ENCODE assay signal across 23 cellular contexts in the genomic region with DNA sequence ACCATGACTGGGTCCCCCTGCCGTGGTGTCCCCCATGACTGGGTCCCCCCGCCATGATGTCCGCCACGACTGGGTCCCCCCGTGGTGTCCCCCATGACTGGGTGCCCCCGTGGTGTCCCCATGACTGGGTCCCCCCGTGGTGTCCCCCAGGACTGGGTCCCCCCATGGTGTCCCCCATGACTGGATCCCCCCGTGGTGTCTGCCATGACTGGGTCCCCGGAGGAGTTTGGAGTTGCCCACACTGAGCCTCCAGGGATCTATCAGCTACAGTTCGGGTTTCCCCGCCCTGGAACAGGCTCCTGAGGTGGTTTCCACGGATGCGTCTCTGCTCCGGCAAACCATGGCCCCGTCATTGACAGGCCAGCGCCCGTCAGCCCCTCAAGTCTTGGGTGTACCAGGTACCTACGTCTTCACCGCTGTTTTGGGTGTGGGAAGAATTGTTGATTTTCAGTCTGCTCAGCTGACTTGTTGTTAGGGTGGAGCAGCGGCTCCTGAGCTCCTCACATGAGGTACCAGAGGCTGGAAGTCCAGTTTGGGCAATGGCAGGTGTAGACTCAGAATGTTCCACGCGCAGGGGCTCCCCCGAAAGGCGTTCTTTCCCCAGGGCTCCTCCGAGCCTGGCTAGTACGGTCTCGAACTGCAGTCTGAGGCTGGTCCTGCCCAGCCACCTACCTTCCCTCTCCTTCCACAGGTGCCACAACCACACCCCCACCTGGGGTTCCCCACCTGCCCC. TPM values are rescaled to one million over a fixed set of nuclear protein-coding genes. Genes with fewer than 3 reads are reported as not detected.
"Had no signal": no experiment of that assay in that cellular context is flagged by ENCODE, and none has a peak within 500 bp of the region (broad histone marks: within the 10 kb centered on the region; RNA-seq: fewer than 3 reads in every experiment).

No MANE protein-coding gene starts in this region.

- H3K9me3 Mint-ChIP-seq: activated B cell treated with CpG ODN at 0.5 μM for 24 hours; activated naive CD8-positive, alpha-beta T cell treated with anti-CD3 and anti-CD28 coated beads, Interleukin-2, amount 50 U/mL, for 24 hours; T-helper 1 cell treated with Interleukin-12 subunit alpha and Interleukin-12 subunit beta and Interleukin-4 antibody, amounts not matched to agents 30 μg/mL and 1 μg/mL, for 36 hours had no signal

- ATAC-seq: activated CD4-positive, alpha-beta T cell treated with anti-CD3 and anti-CD28 coated beads for 36 hours; activated naive CD8-positive, alpha-beta T cell treated with anti-CD3 and anti-CD28 coated beads, Interleukin-2, amount 50 U/mL, for 24 hours; body of pancreas; psoas muscle had no signal

- H3K27ac Mint-ChIP-seq: activated B cell treated with CpG ODN at 0.5 μM for 24 hours; activated CD4-positive, alpha-beta T cell treated with anti-CD3 and anti-CD28 coated beads for 36 hours; activated naive CD8-positive, alpha-beta T cell treated with anti-CD3 and anti-CD28 coated beads, Interleukin-2, amount 50 U/mL, for 24 hours; T-helper 1 cell treated with Interleukin-12 subunit alpha and Interleukin-12 subunit beta and Interleukin-4 antibody, amounts not matched to agents 30 μg/mL and 1 μg/mL, for 36 hours had no signal

- H3K9me3 ChIP-seq: body of pancreas, esophagus muscularis mucosa, left ventricle myocardium inferior, psoas muscle, right atrium auricular region, transverse colon, vagina had no signal

- H3K4me3 Mint-ChIP-seq: activated B cell treated with CpG ODN at 0.5 μM for 24 hours; activated CD4-positive, alpha-beta T cell treated with anti-CD3 and anti-CD28 coated beads for 36 hours; activated naive CD8-positive, alpha-beta T cell treated with anti-CD3 and anti-CD28 coated beads, Interleukin-2, amount 50 U/mL, for 24 hours; T-helper 1 cell treated with Interleukin-12 subunit alpha and Interleukin-12 subunit beta and Interleukin-4 antibody, amounts not matched to agents 30 μg/mL and 1 μg/mL, for 36 hours had no signal

- H3K27ac ChIP-seq: body of pancreas, cardiac muscle cell, esophagus muscularis mucosa, left ventricle myocardium inferior, psoas muscle, right atrium auricular region, transverse colon, vagina had no signal

- H3K4me1 ChIP-seq: body of pancreas, esophagus muscularis mucosa, left ventricle myocardium inferior, psoas muscle, right atrium auricular region, transverse colon, vagina had no signal

- H3K36me3 ChIP-seq: cardiac muscle cell, esophagus muscularis mucosa, left ventricle myocardium inferior, right atrium auricular region, transverse colon, vagina had no signal

- H3K4me1 Mint-ChIP-seq: activated B cell treated with CpG ODN at 0.5 μM for 24 hours; activated CD4-positive, alpha-beta T cell treated with anti-CD3 and anti-CD28 coated beads for 36 hours; activated naive CD8-positive, alpha-beta T cell treated with anti-CD3 and anti-CD28 coated beads, Interleukin-2, amount 50 U/mL, for 24 hours had no signal

- H3K4me3 ChIP-seq: body of pancreas, cardiac muscle cell, esophagus muscularis mucosa, left ventricle myocardium inferior, psoas muscle, right atrium auricular region, transverse colon, vagina had no signal

- H3K27me3 ChIP-seq: body of pancreas, right atrium auricular region, vagina had no signal

- DNase-seq: activated B cell treated with CpG ODN at 0.5 μM for 24 hours; activated CD4-positive, alpha-beta T cell treated with anti-CD3 and anti-CD28 coated beads for 36 hours; activated CD4-positive, alpha-beta T cell treated with anti-CD3 and anti-CD28 coated beads, Interleukin-2, amount 50 U/mL, for 4 hours; activated CD8-positive, alpha-beta memory T cell treated with anti-CD3 and anti-CD28 coated beads for 24 hours; activated naive CD4-positive, alpha-beta T cell treated with anti-CD3 and anti-CD28 coated beads, Interleukin-2, amount 50 U/mL, for 16 hours; activated naive CD8-positive, alpha-beta T cell treated with anti-CD3 and anti-CD28 coated beads, Interleukin-2, amount 50 U/mL, for 24 hours; glutamatergic neuron; hippocampal formation; kidney glomerular epithelial cell; left ventricle myocardium inferior; psoas muscle; stimulated activated CD4-positive, alpha-beta T cell treated with anti-CD3 and anti-CD28 coated beads, Interleukin-12 subunit alpha, Interleukin-12 subunit beta, amount 100 ng/mL, for 4 hours; transverse colon had no signal

RNA-seq across cellular contexts. Expression of a gene that starts 41.0 kb away (rescaled TPM):
- total RNA-seq: activated B cell treated with CpG ODN at 0.5 μM for 24 hours; activated CD4-positive, alpha-beta T cell treated with anti-CD3 and anti-CD28 coated beads for 36 hours; body of pancreas; cardiac muscle cell; dermis microvascular lymphatic vessel endothelial cell; left ventricle myocardium inferior; mononuclear cell; myocyte; omental fat pad; psoas muscle; right atrium auricular region; transverse colon had no signal
- polyA plus RNA-seq: cardiac muscle cell, psoas muscle had no signal
